ENCODE assay signal across 8 cellular contexts in the genomic region with DNA sequence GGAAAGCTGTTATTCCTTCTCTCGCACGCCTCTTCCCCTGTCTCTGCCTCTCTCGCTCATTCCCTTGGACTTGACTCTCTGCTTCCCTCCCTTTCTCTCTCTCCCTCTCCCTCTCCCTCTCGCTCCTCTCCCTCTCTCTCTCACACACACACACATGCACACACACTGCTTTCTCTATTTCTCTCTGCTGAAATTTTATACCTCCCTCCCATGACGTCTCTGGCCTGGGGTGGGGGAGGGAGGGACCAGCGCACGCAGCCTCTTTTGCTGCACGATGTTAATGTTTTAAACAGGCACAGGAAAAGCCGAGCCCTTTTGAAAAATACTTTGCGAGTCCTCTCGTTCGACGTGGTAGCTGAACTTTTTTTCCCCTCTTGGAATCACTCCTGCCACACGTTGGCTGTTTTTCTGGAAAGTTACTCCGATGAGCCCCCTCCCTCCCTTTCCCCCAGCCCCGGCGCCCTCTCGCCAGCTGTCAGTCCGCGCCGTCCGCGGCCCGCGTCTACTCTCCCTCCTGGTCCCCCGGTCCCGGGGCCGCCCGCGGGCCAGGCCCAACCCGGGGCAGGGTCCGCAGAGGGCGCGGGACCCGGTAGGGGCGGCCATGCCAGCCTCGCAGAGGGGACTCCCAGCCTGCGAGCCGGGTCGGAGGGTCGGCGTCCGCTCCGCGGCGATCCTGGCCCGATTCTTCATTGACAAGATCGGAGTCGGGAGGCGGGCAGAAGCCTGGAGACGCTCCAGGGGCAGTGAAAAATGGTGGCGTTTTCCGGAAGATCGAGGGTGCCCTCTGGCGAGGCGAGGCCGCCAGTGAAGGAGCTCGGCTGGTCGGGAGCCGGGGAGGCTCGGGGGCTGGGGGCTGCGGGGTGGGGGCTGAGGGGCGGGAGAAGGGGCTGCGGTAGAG. TPM values are rescaled to one million over a fixed set of nuclear protein-coding genes. Genes with fewer than 3 reads are reported as not detected.
DNase-seq lines count a peak whose midpoint lies in the region; ATAC-seq and TF ChIP-seq lines count a peak whose summit lies in the region.

A gene (minus strand): TSS at position 170 of the 898 bp plus-strand sequence. CDS start 1,102 bp downstream, outside the sequence.

- peak in 2 of 4 donors; percentile 56 to 74 for TF ChIP-seq POLR2A in esophagus squamous epithelium (IDR thresholded peaks at IDR 0.05)

- 0% methylated on average over 15 to 24 of the region's 64 CpGs for WGBS in esophagus squamous epithelium, 2 donors

- intact Hi-C loops in esophagus squamous epithelium (cut with DNase I) = loop anchor here (5.0 kb wide), 2 partner anchors 75 to 275 kb away; no protein-coding TSS in a partner anchor

- CTCF ChIA-PET in BJ (lab: Yijun Ruan, JAX) = interaction anchor here (0.6 to 13.4 kb wide), 41 partner anchors 9 to 405 kb away, joined by 3 to 296 read pairs (median 4); no protein-coding TSS in a partner anchor

- H3K27me3 ChIP-seq in BJ (ENCODE audit: control insufficient read depth, insufficient read depth, low read length) = no peaks in the 10 kb centered on the region
- H3K27me3 ChIP-seq in esophagus squamous epithelium = no peaks in the 10 kb centered on the region

- H3K27ac ChIP-seq in KOPT-K1 (ENCODE audit: low read depth, low read length, poor library complexity, severe bottlenecking) = peak within 1 kb of the TSS; percentile 10
- H3K27ac ChIP-seq in esophagus squamous epithelium = peak within 1 kb of the TSS; percentile 88 to 97 (median 92)

- POLR2A ChIA-PET in BJ (lab: Charles Lee) = interaction anchor here (1.0 to 1.3 kb wide), 2 partner anchors 270 to 274 kb away, joined by 3 to 4 read pairs; no protein-coding TSS in a partner anchor

- peak; percentile 41 for ATAC-seq in GM19463 (IDR thresholded peaks at IDR 0.05; ENCODE audit: unreplicated experiment)

- H3K4me1 ChIP-seq in esophagus squamous epithelium = peaks cover 13 to 75% (median 29%) of the 10 kb centered on the region in 3 donors

- H3K4me3 ChIP-seq in BJ (ENCODE audit: low read depth, low read length) = peak within 1 kb of the TSS; percentile 54
- H3K4me3 ChIP-seq in esophagus squamous epithelium = peak within 1 kb of the TSS; percentile 63 to 91 (median 72)

- TF ChIP-seq CTCF in BJ (IDR thresholded peaks at IDR 0.05; ENCODE audit: insufficient read depth, low read depth, low read length) (peak; percentile 72), esophagus squamous epithelium (IDR thresholded peaks at IDR 0.05) (peak in 5 of 6 experiments; percentile 27 to 58 (median 47))

- no peaks in the 10 kb centered on the region for H3K9me3 ChIP-seq in KOPT-K1 (ENCODE audit: insufficient read depth, low read length, poor library complexity, severe bottlenecking)
- H3K9me3 ChIP-seq in esophagus squamous epithelium = no peaks in the 10 kb centered on the region

- H3K36me3 ChIP-seq in BJ (ENCODE audit: control insufficient read depth, insufficient read depth, low read length) (no peaks in the 10 kb centered on the region), KOPT-K1 (ENCODE audit: insufficient read depth, low read length) (no peaks in the 10 kb centered on the region), esophagus squamous epithelium (no peaks in the 10 kb centered on the region)

- DNase-seq in BJ (ENCODE audit: low read depth) = peak; percentile 70
- peak; percentile 60 for DNase-seq in activated T-helper 1 cell treated with Interleukin-2 at 50 U/mL for 16 hours (ENCODE audit: low read depth)
- no peak for DNase-seq in esophagus squamous epithelium (lab: John Stamatoyannopoulos, UW)
- DNase-seq in myocyte (ENCODE audit: low read depth) = peak; percentile 94
- peak; percentile 83 for DNase-seq in stimulated activated CD8-positive, alpha-beta memory T cell treated with anti-CD3 and anti-CD28 coated beads, Interleukin-4, amount 100 ng/mL, for 48 hours

TF ChIP-seq in PFSK-1, 5 proteins besides CTCF, POLR2A, EP300 and RAD21:
- TF ChIP-seq, protein P1, sequence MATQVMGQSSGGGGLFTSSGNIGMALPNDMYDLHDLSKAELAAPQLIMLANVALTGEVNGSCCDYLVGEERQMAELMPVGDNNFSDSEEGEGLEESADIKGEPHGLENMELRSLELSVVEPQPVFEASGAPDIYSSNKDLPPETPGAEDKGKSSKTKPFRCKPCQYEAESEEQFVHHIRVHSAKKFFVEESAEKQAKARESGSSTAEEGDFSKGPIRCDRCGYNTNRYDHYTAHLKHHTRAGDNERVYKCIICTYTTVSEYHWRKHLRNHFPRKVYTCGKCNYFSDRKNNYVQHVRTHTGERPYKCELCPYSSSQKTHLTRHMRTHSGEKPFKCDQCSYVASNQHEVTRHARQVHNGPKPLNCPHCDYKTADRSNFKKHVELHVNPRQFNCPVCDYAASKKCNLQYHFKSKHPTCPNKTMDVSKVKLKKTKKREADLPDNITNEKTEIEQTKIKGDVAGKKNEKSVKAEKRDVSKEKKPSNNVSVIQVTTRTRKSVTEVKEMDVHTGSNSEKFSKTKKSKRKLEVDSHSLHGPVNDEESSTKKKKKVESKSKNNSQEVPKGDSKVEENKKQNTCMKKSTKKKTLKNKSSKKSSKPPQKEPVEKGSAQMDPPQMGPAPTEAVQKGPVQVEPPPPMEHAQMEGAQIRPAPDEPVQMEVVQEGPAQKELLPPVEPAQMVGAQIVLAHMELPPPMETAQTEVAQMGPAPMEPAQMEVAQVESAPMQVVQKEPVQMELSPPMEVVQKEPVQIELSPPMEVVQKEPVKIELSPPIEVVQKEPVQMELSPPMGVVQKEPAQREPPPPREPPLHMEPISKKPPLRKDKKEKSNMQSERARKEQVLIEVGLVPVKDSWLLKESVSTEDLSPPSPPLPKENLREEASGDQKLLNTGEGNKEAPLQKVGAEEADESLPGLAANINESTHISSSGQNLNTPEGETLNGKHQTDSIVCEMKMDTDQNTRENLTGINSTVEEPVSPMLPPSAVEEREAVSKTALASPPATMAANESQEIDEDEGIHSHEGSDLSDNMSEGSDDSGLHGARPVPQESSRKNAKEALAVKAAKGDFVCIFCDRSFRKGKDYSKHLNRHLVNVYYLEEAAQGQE (IDR thresholded peaks at IDR 0.05; ENCODE audit: insufficient read depth in 1 of 2, low read depth in 2 of 2, low read length in 2 of 2) = no peak
- TF ChIP-seq TAF1 (IDR thresholded peaks at IDR 0.05; ENCODE audit: borderline replicate concordance, insufficient read depth, low read length) (peak; percentile 71; the same call in 1 of the 2 replicates), SIN3A (IDR thresholded peaks at IDR 0.05; ENCODE audit: borderline replicate concordance, insufficient read depth, low read length) (peak; percentile 69; the same call in 1 of the 2 replicates), POLR2AphosphoS5 (IDR thresholded peaks at IDR 0.05; ENCODE audit: low read depth, low read length) (peak; percentile 79), FOXP2 (optimal IDR thresholded peaks at IDR 0.05; ENCODE audit: borderline replicate concordance, extremely low read depth, extremely low read length, insufficient read depth) (no peak)

RNA-seq across cellular contexts. Expression of the gene that starts here (rescaled TPM):
- 5.8 and 6.7 TPM in 2 replicates for polyA plus RNA-seq in BJ (2011; rRNA removed)
- polyA minus RNA-seq in BJ (2011; rRNA and poly(A)+ RNA removed) = 7.8 and 8.1 TPM in 2 replicates
- polyA plus RNA-seq in PFSK-1 (2012; ENCODE audit: insufficient read length, low read depth) = 33.3 TPM
- total RNA-seq in esophagus squamous epithelium = 10 to 100 TPM in 1 of 4 donors, 1 to 10 TPM in 3; 1.5 to 10.5 (median 5.0) TPM
- 30.6 and 44.6 TPM in 2 replicates for total RNA-seq in myocyte
- 11.6 TPM for polyA plus RNA-seq in myocyte (2012)
